Comparison of ENCODE assay signal across 1 cellular context in genomic region chr7:99498546-99498944, GRCh38.
TF ChIP-seq lines count a peak whose summit lies in the region.

No MANE protein-coding gene starts in this region.

TF ChIP-seq in GM23338, 12 proteins besides CTCF, POLR2A, EP300 and RAD21 (continued from another document):
- no peak for TF ChIP-seq ZNF462 (CRISPR knock-in tag; IDR thresholded peaks at IDR 0.05)
- no peak for TF ChIP-seq ZNF331 (CRISPR knock-in tag; IDR thresholded peaks at IDR 0.05; ENCODE audit: low read depth)
TF ChIP-seq in GM23338: peak in this region for 0.
